In the genomic region with DNA sequence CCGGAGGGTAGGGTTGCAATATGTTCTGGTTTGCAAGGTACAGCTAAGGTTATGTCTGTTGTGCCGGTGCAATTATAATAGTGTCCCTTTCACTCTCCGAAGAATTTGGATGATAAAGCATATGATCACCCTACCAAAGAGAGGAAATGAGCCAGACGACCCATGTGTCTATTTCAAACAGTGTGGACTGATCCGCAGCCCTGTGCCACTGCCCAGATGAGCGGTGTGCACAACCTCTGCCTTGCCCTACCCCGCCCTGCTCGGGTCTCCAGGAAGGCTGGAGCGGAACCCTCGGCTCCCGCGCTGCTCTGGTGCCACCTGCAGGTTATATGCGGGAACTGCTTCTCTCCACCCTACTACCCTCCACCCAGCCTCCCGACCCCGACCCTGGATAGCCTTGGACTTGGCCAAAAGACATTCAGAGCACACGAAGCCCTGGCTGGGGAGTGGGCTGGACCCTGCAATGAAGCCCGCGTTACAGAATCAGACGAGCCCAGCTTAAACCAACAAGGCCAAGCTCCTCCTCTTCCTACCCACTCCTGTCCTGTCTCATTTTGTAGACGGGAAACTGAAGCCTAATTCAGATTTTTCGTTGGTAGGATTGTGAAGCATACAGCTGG, we compare ENCODE assay signal across 1 cellular context.
TF ChIP-seq lines count a peak whose summit lies in the region.

No MANE protein-coding gene starts in this region.

TF ChIP-seq in HepG2, 621 proteins besides CTCF, POLR2A, EP300 and RAD21 (continued from another document and continues in another):
- TF ChIP-seq, protein P1, sequence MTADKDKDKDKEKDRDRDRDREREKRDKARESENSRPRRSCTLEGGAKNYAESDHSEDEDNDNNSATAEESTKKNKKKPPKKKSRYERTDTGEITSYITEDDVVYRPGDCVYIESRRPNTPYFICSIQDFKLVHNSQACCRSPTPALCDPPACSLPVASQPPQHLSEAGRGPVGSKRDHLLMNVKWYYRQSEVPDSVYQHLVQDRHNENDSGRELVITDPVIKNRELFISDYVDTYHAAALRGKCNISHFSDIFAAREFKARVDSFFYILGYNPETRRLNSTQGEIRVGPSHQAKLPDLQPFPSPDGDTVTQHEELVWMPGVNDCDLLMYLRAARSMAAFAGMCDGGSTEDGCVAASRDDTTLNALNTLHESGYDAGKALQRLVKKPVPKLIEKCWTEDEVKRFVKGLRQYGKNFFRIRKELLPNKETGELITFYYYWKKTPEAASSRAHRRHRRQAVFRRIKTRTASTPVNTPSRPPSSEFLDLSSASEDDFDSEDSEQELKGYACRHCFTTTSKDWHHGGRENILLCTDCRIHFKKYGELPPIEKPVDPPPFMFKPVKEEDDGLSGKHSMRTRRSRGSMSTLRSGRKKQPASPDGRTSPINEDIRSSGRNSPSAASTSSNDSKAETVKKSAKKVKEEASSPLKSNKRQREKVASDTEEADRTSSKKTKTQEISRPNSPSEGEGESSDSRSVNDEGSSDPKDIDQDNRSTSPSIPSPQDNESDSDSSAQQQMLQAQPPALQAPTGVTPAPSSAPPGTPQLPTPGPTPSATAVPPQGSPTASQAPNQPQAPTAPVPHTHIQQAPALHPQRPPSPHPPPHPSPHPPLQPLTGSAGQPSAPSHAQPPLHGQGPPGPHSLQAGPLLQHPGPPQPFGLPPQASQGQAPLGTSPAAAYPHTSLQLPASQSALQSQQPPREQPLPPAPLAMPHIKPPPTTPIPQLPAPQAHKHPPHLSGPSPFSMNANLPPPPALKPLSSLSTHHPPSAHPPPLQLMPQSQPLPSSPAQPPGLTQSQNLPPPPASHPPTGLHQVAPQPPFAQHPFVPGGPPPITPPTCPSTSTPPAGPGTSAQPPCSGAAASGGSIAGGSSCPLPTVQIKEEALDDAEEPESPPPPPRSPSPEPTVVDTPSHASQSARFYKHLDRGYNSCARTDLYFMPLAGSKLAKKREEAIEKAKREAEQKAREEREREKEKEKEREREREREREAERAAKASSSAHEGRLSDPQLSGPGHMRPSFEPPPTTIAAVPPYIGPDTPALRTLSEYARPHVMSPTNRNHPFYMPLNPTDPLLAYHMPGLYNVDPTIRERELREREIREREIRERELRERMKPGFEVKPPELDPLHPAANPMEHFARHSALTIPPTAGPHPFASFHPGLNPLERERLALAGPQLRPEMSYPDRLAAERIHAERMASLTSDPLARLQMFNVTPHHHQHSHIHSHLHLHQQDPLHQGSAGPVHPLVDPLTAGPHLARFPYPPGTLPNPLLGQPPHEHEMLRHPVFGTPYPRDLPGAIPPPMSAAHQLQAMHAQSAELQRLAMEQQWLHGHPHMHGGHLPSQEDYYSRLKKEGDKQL (CRISPR knock-in tag; IDR thresholded peaks at IDR 0.05; ENCODE audit: low read depth), result no peak
- TF ChIP-seq SAFB2 (CRISPR knock-in tag; IDR thresholded peaks at IDR 0.05; ENCODE audit: borderline replicate concordance, low read depth), result no peak
- TF ChIP-seq IKZF4 (CRISPR knock-in tag; IDR thresholded peaks at IDR 0.05; ENCODE audit: borderline replicate concordance, low read depth, not compliant biosample characterization), result no peak
- TF ChIP-seq FOXK1 (CRISPR knock-in tag; IDR thresholded peaks at IDR 0.05; ENCODE audit: borderline replicate concordance, low read depth), result no peak
- TF ChIP-seq MEIS2 (CRISPR knock-in tag; IDR thresholded peaks at IDR 0.05), result no peak
- TF ChIP-seq ZNF30 (CRISPR knock-in tag; IDR thresholded peaks at IDR 0.05), result no peak
- TF ChIP-seq CBX2 (IDR thresholded peaks at IDR 0.05; ENCODE audit: low read depth, low read length), result no peak
- TF ChIP-seq CBX2 (CRISPR knock-in tag; IDR thresholded peaks at IDR 0.05; ENCODE audit: low read depth), result no peak
- TF ChIP-seq, protein P2, sequence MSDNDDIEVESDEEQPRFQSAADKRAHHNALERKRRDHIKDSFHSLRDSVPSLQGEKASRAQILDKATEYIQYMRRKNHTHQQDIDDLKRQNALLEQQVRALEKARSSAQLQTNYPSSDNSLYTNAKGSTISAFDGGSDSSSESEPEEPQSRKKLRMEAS (IDR thresholded peaks at IDR 0.05), result no peak
- TF ChIP-seq RARG (CRISPR knock-in tag; IDR thresholded peaks at IDR 0.05; ENCODE audit: low read depth), result no peak
- TF ChIP-seq ZSCAN31 (CRISPR knock-in tag; IDR thresholded peaks at IDR 0.05; ENCODE audit: low read depth), result 0 out of 2 replicates have a peak, but pooled peaks have one; percentile 44
- TF ChIP-seq, protein P3, sequence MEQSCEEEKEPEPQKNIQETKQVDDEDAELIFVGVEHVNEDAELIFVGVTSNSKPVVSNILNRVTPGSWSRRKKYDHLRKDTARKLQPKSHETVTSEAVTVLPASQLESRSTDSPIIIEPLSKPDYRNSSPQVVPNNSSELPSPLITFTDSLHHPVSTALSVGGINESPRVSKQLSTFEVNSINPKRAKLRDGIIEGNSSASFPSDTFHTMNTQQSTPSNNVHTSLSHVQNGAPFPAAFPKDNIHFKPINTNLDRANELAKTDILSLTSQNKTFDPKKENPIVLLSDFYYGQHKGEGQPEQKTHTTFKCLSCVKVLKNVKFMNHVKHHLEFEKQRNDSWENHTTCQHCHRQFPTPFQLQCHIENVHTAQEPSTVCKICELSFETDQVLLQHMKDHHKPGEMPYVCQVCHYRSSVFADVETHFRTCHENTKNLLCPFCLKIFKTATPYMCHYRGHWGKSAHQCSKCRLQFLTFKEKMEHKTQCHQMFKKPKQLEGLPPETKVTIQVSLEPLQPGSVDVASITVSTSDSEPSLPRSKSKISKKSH (CRISPR knock-in tag; IDR thresholded peaks at IDR 0.05; ENCODE audit: borderline replicate concordance), result no peak
- no peak for TF ChIP-seq ZNF292 (CRISPR knock-in tag; IDR thresholded peaks at IDR 0.05; ENCODE audit: borderline replicate concordance, low read depth)
- no peak for TF ChIP-seq ZFX (CRISPR knock-in tag; IDR thresholded peaks at IDR 0.05; ENCODE audit: low read depth)
- TF ChIP-seq, protein P4, sequence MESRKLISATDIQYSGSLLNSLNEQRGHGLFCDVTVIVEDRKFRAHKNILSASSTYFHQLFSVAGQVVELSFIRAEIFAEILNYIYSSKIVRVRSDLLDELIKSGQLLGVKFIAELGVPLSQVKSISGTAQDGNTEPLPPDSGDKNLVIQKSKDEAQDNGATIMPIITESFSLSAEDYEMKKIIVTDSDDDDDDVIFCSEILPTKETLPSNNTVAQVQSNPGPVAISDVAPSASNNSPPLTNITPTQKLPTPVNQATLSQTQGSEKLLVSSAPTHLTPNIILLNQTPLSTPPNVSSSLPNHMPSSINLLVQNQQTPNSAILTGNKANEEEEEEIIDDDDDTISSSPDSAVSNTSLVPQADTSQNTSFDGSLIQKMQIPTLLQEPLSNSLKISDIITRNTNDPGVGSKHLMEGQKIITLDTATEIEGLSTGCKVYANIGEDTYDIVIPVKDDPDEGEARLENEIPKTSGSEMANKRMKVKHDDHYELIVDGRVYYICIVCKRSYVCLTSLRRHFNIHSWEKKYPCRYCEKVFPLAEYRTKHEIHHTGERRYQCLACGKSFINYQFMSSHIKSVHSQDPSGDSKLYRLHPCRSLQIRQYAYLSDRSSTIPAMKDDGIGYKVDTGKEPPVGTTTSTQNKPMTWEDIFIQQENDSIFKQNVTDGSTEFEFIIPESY (CRISPR knock-in tag; IDR thresholded peaks at IDR 0.05), result no peak
- no peak for TF ChIP-seq ZNF282 (IDR thresholded peaks at IDR 0.05; ENCODE audit: partially characterized antibody)
- TF ChIP-seq, protein P5, sequence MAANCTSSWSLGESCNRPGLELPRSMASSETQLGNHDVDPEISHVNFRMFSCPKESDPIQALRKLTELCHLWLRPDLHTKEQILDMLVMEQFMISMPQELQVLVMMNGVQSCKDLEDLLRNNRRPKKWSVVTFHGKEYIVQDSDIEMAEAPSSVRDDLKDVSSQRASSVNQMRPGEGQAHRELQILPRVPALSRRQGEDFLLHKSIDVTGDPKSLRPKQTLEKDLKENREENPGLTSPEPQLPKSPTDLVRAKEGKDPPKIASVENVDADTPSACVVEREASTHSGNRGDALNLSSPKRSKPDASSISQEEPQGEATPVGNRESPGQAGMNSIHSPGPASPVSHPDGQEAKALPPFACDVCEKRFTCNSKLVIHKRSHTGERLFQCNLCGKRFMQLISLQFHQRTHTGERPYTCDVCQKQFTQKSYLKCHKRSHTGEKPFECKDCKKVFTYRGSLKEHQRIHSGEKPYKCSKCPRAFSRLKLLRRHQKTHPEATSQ (CRISPR knock-in tag; IDR thresholded peaks at IDR 0.05; ENCODE audit: borderline replicate concordance), result no peak
- TF ChIP-seq ZSCAN25 (CRISPR knock-in tag; IDR thresholded peaks at IDR 0.05), result no peak; the same call in 1 of the 2 replicates
- no peak for TF ChIP-seq SMAD1 (CRISPR knock-in tag; IDR thresholded peaks at IDR 0.05; ENCODE audit: borderline replicate concordance, low read depth)
- TF ChIP-seq CHD4 (IDR thresholded peaks at IDR 0.05; ENCODE audit: borderline replicate concordance, low read length), result no peak
- no peak for TF ChIP-seq ZNF724P (CRISPR knock-in tag; IDR thresholded peaks at IDR 0.05; ENCODE audit: borderline replicate concordance)
- TF ChIP-seq, protein P6, sequence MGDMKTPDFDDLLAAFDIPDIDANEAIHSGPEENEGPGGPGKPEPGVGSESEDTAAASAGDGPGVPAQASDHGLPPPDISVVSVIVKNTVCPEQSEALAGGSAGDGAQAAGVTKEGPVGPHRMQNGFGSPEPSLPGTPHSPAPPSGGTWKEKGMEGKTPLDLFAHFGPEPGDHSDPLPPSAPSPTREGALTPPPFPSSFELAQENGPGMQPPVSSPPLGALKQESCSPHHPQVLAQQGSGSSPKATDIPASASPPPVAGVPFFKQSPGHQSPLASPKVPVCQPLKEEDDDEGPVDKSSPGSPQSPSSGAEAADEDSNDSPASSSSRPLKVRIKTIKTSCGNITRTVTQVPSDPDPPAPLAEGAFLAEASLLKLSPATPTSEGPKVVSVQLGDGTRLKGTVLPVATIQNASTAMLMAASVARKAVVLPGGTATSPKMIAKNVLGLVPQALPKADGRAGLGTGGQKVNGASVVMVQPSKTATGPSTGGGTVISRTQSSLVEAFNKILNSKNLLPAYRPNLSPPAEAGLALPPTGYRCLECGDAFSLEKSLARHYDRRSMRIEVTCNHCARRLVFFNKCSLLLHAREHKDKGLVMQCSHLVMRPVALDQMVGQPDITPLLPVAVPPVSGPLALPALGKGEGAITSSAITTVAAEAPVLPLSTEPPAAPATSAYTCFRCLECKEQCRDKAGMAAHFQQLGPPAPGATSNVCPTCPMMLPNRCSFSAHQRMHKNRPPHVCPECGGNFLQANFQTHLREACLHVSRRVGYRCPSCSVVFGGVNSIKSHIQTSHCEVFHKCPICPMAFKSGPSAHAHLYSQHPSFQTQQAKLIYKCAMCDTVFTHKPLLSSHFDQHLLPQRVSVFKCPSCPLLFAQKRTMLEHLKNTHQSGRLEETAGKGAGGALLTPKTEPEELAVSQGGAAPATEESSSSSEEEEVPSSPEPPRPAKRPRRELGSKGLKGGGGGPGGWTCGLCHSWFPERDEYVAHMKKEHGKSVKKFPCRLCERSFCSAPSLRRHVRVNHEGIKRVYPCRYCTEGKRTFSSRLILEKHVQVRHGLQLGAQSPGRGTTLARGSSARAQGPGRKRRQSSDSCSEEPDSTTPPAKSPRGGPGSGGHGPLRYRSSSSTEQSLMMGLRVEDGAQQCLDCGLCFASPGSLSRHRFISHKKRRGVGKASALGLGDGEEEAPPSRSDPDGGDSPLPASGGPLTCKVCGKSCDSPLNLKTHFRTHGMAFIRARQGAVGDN (CRISPR knock-in tag; IDR thresholded peaks at IDR 0.05), result peak; percentile 41; the same call in 1 of the 2 replicates
- peak; percentile 38; the same call in 1 of the 2 replicates for TF ChIP-seq SMC3 (IDR thresholded peaks at IDR 0.05; ENCODE audit: low read length)
- TF ChIP-seq, protein P7, sequence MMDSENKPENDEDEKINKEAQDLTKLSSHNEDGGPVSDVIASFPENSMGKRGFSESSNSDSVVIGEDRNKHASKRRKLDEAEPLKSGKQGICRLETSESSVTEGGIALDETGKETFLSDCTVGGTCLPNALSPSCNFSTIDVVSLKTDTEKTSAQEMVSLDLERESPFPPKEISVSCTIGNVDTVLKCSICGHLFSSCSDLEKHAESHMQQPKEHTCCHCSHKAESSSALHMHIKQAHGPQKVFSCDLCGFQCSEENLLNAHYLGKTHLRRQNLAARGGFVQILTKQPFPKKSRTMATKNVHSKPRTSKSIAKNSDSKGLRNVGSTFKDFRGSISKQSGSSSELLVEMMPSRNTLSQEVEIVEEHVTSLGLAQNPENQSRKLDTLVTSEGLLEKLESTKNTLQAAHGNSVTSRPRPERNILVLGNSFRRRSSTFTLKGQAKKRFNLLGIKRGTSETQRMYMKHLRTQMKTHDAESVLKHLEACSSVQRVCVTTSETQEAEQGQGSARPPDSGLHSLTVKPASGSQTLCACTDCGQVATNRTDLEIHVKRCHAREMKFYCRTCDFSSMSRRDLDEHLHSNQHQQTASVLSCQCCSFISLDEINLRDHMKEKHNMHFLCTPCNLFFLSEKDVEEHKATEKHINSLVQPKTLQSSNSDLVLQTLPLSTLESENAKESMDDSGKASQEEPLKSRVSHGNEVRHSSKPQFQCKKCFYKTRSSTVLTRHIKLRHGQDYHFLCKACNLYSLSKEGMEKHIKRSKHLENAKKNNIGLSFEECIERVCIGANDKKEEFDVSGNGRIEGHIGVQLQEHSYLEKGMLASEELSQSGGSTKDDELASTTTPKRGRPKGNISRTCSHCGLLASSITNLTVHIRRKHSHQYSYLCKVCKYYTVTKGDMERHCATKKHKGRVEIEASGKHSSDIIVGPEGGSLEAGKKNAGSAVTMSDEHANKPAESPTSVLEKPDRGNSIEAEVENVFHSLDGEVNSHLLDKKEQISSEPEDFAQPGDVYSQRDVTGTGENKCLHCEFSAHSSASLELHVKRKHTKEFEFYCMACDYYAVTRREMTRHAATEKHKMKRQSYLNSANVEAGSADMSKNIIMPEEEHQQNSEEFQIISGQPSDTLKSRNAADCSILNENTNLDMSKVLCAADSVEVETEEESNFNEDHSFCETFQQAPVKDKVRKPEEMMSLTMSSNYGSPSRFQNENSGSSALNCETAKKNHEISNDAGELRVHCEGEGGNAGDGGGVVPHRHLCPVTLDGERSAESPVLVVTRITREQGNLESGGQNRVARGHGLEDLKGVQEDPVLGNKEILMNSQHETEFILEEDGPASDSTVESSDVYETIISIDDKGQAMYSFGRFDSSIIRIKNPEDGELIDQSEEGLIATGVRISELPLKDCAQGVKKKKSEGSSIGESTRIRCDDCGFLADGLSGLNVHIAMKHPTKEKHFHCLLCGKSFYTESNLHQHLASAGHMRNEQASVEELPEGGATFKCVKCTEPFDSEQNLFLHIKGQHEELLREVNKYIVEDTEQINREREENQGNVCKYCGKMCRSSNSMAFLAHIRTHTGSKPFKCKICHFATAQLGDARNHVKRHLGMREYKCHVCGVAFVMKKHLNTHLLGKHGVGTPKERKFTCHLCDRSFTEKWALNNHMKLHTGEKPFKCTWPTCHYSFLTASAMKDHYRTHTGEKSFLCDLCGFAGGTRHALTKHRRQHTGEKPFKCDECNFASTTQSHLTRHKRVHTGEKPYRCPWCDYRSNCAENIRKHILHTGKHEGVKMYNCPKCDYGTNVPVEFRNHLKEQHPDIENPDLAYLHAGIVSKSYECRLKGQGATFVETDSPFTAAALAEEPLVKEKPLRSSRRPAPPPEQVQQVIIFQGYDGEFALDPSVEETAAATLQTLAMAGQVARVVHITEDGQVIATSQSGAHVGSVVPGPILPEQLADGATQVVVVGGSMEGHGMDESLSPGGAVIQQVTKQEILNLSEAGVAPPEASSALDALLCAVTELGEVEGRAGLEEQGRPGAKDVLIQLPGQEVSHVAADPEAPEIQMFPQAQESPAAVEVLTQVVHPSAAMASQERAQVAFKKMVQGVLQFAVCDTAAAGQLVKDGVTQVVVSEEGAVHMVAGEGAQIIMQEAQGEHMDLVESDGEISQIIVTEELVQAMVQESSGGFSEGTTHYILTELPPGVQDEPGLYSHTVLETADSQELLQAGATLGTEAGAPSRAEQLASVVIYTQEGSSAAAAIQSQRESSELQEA (CRISPR knock-in tag; IDR thresholded peaks at IDR 0.05; ENCODE audit: not compliant biosample characterization), result no peak
- no peak for TF ChIP-seq SETDB1 (CRISPR knock-in tag; IDR thresholded peaks at IDR 0.05; ENCODE audit: borderline replicate concordance)
- TF ChIP-seq ZNF3 (CRISPR knock-in tag; IDR thresholded peaks at IDR 0.05), result no peak
- no peak for TF ChIP-seq ZNF749 (CRISPR knock-in tag; IDR thresholded peaks at IDR 0.05; ENCODE audit: borderline replicate concordance)
